In genomic region chr16:53131363-53132071, GRCh38 we compare ENCODE assay signal across 8 cellular contexts.
A peak's percentile ranks its signal among the peaks of the same experiment; 100 is the strongest.
DNase-seq lines count a peak whose midpoint lies in the region; ATAC-seq and TF ChIP-seq lines count a peak whose summit lies in the region.

No MANE protein-coding gene starts in this region.

- no peak overlapping the region for H3K4ac ChIP-seq in H9 (ENCODE audit: low read depth, low read length)

- intact Hi-C loops in PC-3 (cut with micrococcal nuclease): loop anchor here (2.0 to 10.0 kb wide), 2 partner anchors 77 to 153 kb away; no protein-coding TSS in a partner anchor
- intact Hi-C loops in activated T-helper 2 cell treated with anti-CD3 and anti-CD28 coated beads, Interferon-gamma antibody, Interleukin-2, Interleukin-4, amounts not matched to agents 10 μg/mL and 5 μg/mL and 100 μg/mL, durations not matched to agents 14 hours and 24 hours and 36 hours (cut with micrococcal nuclease): loop anchor here (2.0 to 5.0 kb wide), 2 partner anchors 303 to 1796 kb away; partner anchors contain the start of gene RBL2

- H2BK5ac ChIP-seq in H9 (ENCODE audit: insufficient read length, low read length): no peak overlapping the region

- H3K79me2 ChIP-seq in H9 (ENCODE audit: insufficient read depth, low read length) (no peaks in the 10 kb centered on the region), PC-3 (ENCODE audit: low read length) (peaks cover 18% of the 10 kb centered on the region)

- H3K23ac ChIP-seq in H9 (ENCODE audit: insufficient read length, low read depth, low read length): no peak overlapping the region

- H3K4me2 ChIP-seq in H9 (ENCODE audit: insufficient read depth, insufficient read length, low read length) (peak overlapping the region; percentile 41), PC-3 (ENCODE audit: low read length) (peak overlapping the region; percentile 86)

- no peaks in the 10 kb centered on the region for H3K9me3 Mint-ChIP-seq in H9
- H3K9me3 Mint-ChIP-seq in activated T-helper 2 cell treated with anti-CD3 and anti-CD28 coated beads, Interferon-gamma antibody, Interleukin-2, Interleukin-4, amounts not matched to agents 10 μg/mL and 5 μg/mL and 100 μg/mL, durations not matched to agents 14 hours and 24 hours and 36 hours: no peaks in the 10 kb centered on the region
- H3K9me3 Mint-ChIP-seq in natural killer cell treated with Interleukin-12 subunit alpha and Interleukin-12 subunit beta and Interleukin-15 and Interleukin-18, amount 100 ng/mL, for 72 hours: no peaks in the 10 kb centered on the region

- H3K27ac Mint-ChIP-seq in H9: no peak overlapping the region
- peak overlapping the region; percentile 88 for H3K27ac Mint-ChIP-seq in activated T-helper 2 cell treated with anti-CD3 and anti-CD28 coated beads, Interferon-gamma antibody, Interleukin-2, Interleukin-4, amounts not matched to agents 10 μg/mL and 5 μg/mL and 100 μg/mL, durations not matched to agents 14 hours and 24 hours and 36 hours
- H3K27ac Mint-ChIP-seq in natural killer cell treated with Interleukin-12 subunit alpha and Interleukin-12 subunit beta and Interleukin-15 and Interleukin-18, amount 100 ng/mL, for 72 hours: peak overlapping the region; percentile 68 to 80

- H3K4me1 ChIP-seq in H9 (ENCODE audit: insufficient read depth, low read length) (no peaks in the 10 kb centered on the region), PC-3 (ENCODE audit: insufficient read depth, low read length) (peaks cover 13% of the 10 kb centered on the region)

- no peaks in the 10 kb centered on the region for H3K79me1 ChIP-seq in H9 (ENCODE audit: insufficient read depth, low read depth, low read length, poor library complexity, severe bottlenecking)

- H3K14ac ChIP-seq in H9 (ENCODE audit: insufficient read depth, low read length): no peak overlapping the region

- no peak overlapping the region for H4K91ac ChIP-seq in H9 (ENCODE audit: insufficient read length, low read depth, low read length)

- no peaks in the 10 kb centered on the region for H3K9me2 ChIP-seq in PC-3 (replicated peaks; ENCODE audit: low read length)

- no peaks in the 10 kb centered on the region for H3K36me3 ChIP-seq in PC-3 (ENCODE audit: low read depth, low read length)

- no peak overlapping the region for H4K5ac ChIP-seq in H9 (ENCODE audit: insufficient read length, low read depth, low read length)

- no peaks in the 10 kb centered on the region for H3K27me3 Mint-ChIP-seq in H9 (ENCODE audit: low read depth)
- H3K27me3 Mint-ChIP-seq in activated T-helper 2 cell treated with anti-CD3 and anti-CD28 coated beads, Interferon-gamma antibody, Interleukin-2, Interleukin-4, amounts not matched to agents 10 μg/mL and 5 μg/mL and 100 μg/mL, durations not matched to agents 14 hours and 24 hours and 36 hours (ENCODE audit: low read depth): no peaks in the 10 kb centered on the region
- no peaks in the 10 kb centered on the region for H3K27me3 Mint-ChIP-seq in natural killer cell treated with Interleukin-12 subunit alpha and Interleukin-12 subunit beta and Interleukin-15 and Interleukin-18, amount 100 ng/mL, for 72 hours

- TF ChIP-seq CTCF in H9 (conservative IDR thresholded peaks at IDR 0.05) (no peak), PC-3 (conservative IDR thresholded peaks at IDR 0.05; ENCODE audit: low read depth, low read length) (no peak)

- H3T11ph ChIP-seq in H9 (ENCODE audit: low read length): no peak overlapping the region

- peak overlapping the region; percentile 30 for H3K9ac ChIP-seq in H9 (ENCODE audit: extremely low read depth, insufficient read length, low read length)
- peak overlapping the region; percentile 86 for H3K9ac ChIP-seq in PC-3 (ENCODE audit: low read length)

- no TSS peak for BruUV-seq in PC-3 (replicated peaks; lab: Mats Ljungman, UMichigan)

- POLR2A ChIA-PET in PC-3 (lab: Charles Lee; ENCODE audit: unreplicated experiment): interaction anchor here (0.6 kb wide), 1 partner anchor 365 kb away, joined by 3 read pairs; no protein-coding TSS in a partner anchor

- H2BK12ac ChIP-seq in H9 (ENCODE audit: insufficient read length, low read depth, low read length): no peak overlapping the region

- no peak overlapping the region for H2AFZ ChIP-seq in H9 (ENCODE audit: low read length)
- peak overlapping the region; percentile 80 for H2AFZ ChIP-seq in PC-3 (ENCODE audit: low read length)

- CTCF ChIA-PET in PC-3 (lab: Charles Lee): no interaction called here

- H3K4me3 Mint-ChIP-seq in H9: peak overlapping the region; percentile 82 to 88
- H3K4me3 Mint-ChIP-seq in activated T-helper 2 cell treated with anti-CD3 and anti-CD28 coated beads, Interferon-gamma antibody, Interleukin-2, Interleukin-4, amounts not matched to agents 10 μg/mL and 5 μg/mL and 100 μg/mL, durations not matched to agents 14 hours and 24 hours and 36 hours (ENCODE audit: low read depth): peak overlapping the region; percentile 87
- peak overlapping the region; percentile 87 for H3K4me3 Mint-ChIP-seq in natural killer cell treated with Interleukin-12 subunit alpha and Interleukin-12 subunit beta and Interleukin-15 and Interleukin-18, amount 100 ng/mL, for 72 hours

- H2BK15ac ChIP-seq in H9 (ENCODE audit: low read depth, low read length): no peak overlapping the region

- no peaks in the 10 kb centered on the region for H3F3A ChIP-seq in PC-3 (ENCODE audit: low read length, unreplicated experiment)

- H3K18ac ChIP-seq in H9 (ENCODE audit: insufficient read length, low read depth, low read length): no peak overlapping the region

- peak; percentile 7 for ATAC-seq in PC-3
- ATAC-seq in natural killer cell treated with Interleukin-12 subunit alpha and Interleukin-12 subunit beta and Interleukin-15 and Interleukin-18, amount 100 ng/mL, for 72 hours: peak; percentile 12 to 15

- H2BK20ac ChIP-seq in H9 (ENCODE audit: low read depth, low read length, poor library complexity, severe bottlenecking): no peak overlapping the region

- no peak overlapping the region for H3K56ac ChIP-seq in H9 (ENCODE audit: insufficient read length, low read depth, low read length)

- peak overlapping the region; percentile 95 for H3K4me3 ChIP-seq in PC-3 (ENCODE audit: low read length)

- H3K36me3 Mint-ChIP-seq in H9 (ENCODE audit: insufficient read depth in 1 of 3, low read depth in 3 of 3): no peaks in the 10 kb centered on the region; a peak in 1 of 7 replicates
- H3K36me3 Mint-ChIP-seq in activated T-helper 2 cell treated with anti-CD3 and anti-CD28 coated beads, Interferon-gamma antibody, Interleukin-2, Interleukin-4, amounts not matched to agents 10 μg/mL and 5 μg/mL and 100 μg/mL, durations not matched to agents 14 hours and 24 hours and 36 hours (ENCODE audit: low read depth): peaks cover 3% of the 10 kb centered on the region
- no peaks in the 10 kb centered on the region for H3K36me3 Mint-ChIP-seq in natural killer cell treated with Interleukin-12 subunit alpha and Interleukin-12 subunit beta and Interleukin-15 and Interleukin-18, amount 100 ng/mL, for 72 hours

- H3K27me3 ChIP-seq in H9 (ENCODE audit: insufficient read depth, low read length): no peaks in the 10 kb centered on the region
- no peaks in the 10 kb centered on the region for H3K27me3 ChIP-seq in PC-3 (ENCODE audit: low read length)

- H3K4me1 Mint-ChIP-seq in H9: peaks cover 16 to 21% of the 10 kb centered on the region in 2 experiments
- H3K4me1 Mint-ChIP-seq in activated T-helper 2 cell treated with anti-CD3 and anti-CD28 coated beads, Interferon-gamma antibody, Interleukin-2, Interleukin-4, amounts not matched to agents 10 μg/mL and 5 μg/mL and 100 μg/mL, durations not matched to agents 14 hours and 24 hours and 36 hours (ENCODE audit: low read depth): peaks cover 23% of the 10 kb centered on the region
- H3K4me1 Mint-ChIP-seq in natural killer cell treated with Interleukin-12 subunit alpha and Interleukin-12 subunit beta and Interleukin-15 and Interleukin-18, amount 100 ng/mL, for 72 hours (ENCODE audit: low read depth in 2 of 2): peaks cover 18 to 19% of the 10 kb centered on the region in 2 donors

- H2BK120ac ChIP-seq in H9 (ENCODE audit: low read depth, low read length, poor library complexity, severe bottlenecking): no peak overlapping the region

- WGBS in H9 (ENCODE audit: extremely low coverage, insufficient read length, low lambda C conversion rate): no CpG with 5 or more reads among the region's 77 CpGs

- no peak overlapping the region for H2AK5ac ChIP-seq in H9 (ENCODE audit: insufficient read length, low read length)

- DNase-seq in Daoy (ENCODE audit: low read depth) (peak; percentile 52), H9 (peak; percentile 37), PC-3 (peak; percentile 50), fibroblast of peridontal ligament (ENCODE audit: extremely low read depth) (peak; percentile 24), NCI-H1694 (lab: John Stamatoyannopoulos, UW) (no peak)
- peak; percentile 43 for DNase-seq in activated T-helper 2 cell treated with anti-CD3 and anti-CD28 coated beads, Interferon-gamma antibody, Interleukin-2, Interleukin-4, amounts not matched to agents 10 μg/mL and 5 μg/mL and 100 μg/mL, durations not matched to agents 14 hours and 24 hours and 36 hours (ENCODE audit: low spot score)
- peak; percentile 84 for DNase-seq in natural killer cell treated with Interleukin-12 subunit alpha and Interleukin-12 subunit beta and Interleukin-15 and Interleukin-18, amount 100 ng/mL, for 72 hours (ENCODE audit: low spot score)
- peak; percentile 22 to 62 (median 40) for DNase-seq in stimulated activated naive CD4-positive, alpha-beta T cell (lab: John Stamatoyannopoulos, UW)

- H3K9me3 ChIP-seq in H9 (ENCODE audit: control insufficient read depth, low read depth, low read length) (no peaks in the 10 kb centered on the region), PC-3 (ENCODE audit: low read length) (no peaks in the 10 kb centered on the region)

- no peak overlapping the region for H4K8ac ChIP-seq in H9 (replicated peaks; ENCODE audit: insufficient read length, low read depth, low read length)

- H4K20me1 ChIP-seq in H9 (ENCODE audit: control insufficient read depth, insufficient read depth, insufficient read length): no peaks in the 10 kb centered on the region
- H4K20me1 ChIP-seq in PC-3 (ENCODE audit: low read length): no peaks in the 10 kb centered on the region

- H3K27ac ChIP-seq in H9 (ENCODE audit: insufficient read length, low read depth, low read length) (no peak overlapping the region), PC-3 (ENCODE audit: low read length) (peak overlapping the region; percentile 41; the same call in 1 of the 2 replicates)

- peaks cover 7% of the 10 kb centered on the region for H3K23me2 ChIP-seq in H9 (ENCODE audit: insufficient read length, low read depth, low read length, poor library complexity, severe bottlenecking)

Comparison
In these comparisons a context has a peak if more than half of its experiments do, and no peak if none do; other contexts are left out.
1. H3K27ac Mint-ChIP-seq: peak in activated T-helper 2 cell treated with anti-CD3 and anti-CD28 coated beads, Interferon-gamma antibody, Interleukin-2, Interleukin-4, amounts not matched to agents 10 μg/mL and 5 μg/mL and 100 μg/mL, durations not matched to agents 14 hours and 24 hours and 36 hours (single experiment) and natural killer cell treated with Interleukin-12 subunit alpha and Interleukin-12 subunit beta and Interleukin-15 and Interleukin-18, amount 100 ng/mL, for 72 hours (2 of 2); none in H9 (0 of 3).
2. Peak in every context shown above with its lines, with median percentiles within 50 percentile points of each other: H3K4me3 Mint-ChIP-seq.